ENCODE assay signal across 23 cellular contexts in the genomic region with DNA sequence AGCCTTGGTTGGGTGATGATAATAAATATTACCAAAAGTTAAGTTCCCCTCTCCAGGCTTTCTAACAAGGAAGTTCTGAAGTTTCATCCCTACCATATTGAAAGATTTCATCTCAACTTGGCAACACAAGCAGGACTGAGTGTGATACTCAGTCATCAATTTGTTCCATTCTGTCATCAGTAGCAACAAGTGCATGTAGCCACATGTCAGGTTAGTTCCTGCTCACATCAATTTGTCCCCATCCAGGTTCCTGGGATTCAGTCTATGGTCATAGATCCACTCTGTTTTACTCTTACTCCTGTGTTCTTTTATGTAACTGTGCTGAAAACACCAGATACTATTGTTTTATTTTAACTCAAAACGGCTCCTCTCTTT. TPM values are rescaled to one million over a fixed set of nuclear protein-coding genes. Genes with fewer than 3 reads are reported as not detected.
DNase-seq lines count a peak whose midpoint lies in the region; FAIRE-seq and TF ChIP-seq lines count a peak whose summit lies in the region.
"Had no signal": no experiment of that assay in that cellular context is flagged by ENCODE, and none has a peak within 500 bp of the region (broad histone marks: within the 10 kb centered on the region; RNA-seq: fewer than 3 reads in every experiment).

No MANE protein-coding gene starts in this region.

- H3K27ac ChIP-seq in HEK293 (ENCODE audit: extremely low read depth, low read depth, low read length), result no peak overlapping the region
- H3K27ac ChIP-seq in astrocyte (ENCODE audit: low read depth, low read length), result no peak overlapping the region
- H3K27ac ChIP-seq in smooth muscle cell (ENCODE audit: low read depth), result peak overlapping the region; percentile 78
- H3K27ac ChIP-seq: BLaER1, KMS-11, SJSA1 had no signal

- no peak overlapping the region for H3K4me3 ChIP-seq in HEK293 (ENCODE audit: low read depth, low read length)
- H3K4me3 ChIP-seq in astrocyte (ENCODE audit: insufficient read depth, low read depth, low read length), result no peak overlapping the region
- no peak overlapping the region for H3K4me3 ChIP-seq in smooth muscle cell
- H3K4me3 ChIP-seq: BLaER1, GM12878, GM23338, SJSA1 had no signal

- peak overlapping the region; percentile 62 for H3K4me2 ChIP-seq in astrocyte (ENCODE audit: low read length)
- H3K4me2 ChIP-seq in smooth muscle cell, result no peak overlapping the region
- H3K4me2 ChIP-seq: BLaER1, GM23338, KMS-11 had no signal

- H3K9me3 ChIP-seq in HEK293 (ENCODE audit: control insufficient read depth, insufficient read depth, low read depth, low read length) (no peaks in the 10 kb centered on the region), astrocyte (ENCODE audit: insufficient read depth, low read depth, low read length) (no peaks in the 10 kb centered on the region), smooth muscle cell (replicated peaks; ENCODE audit: low read depth) (no peaks in the 10 kb centered on the region)
- H3K9me3 ChIP-seq: BLaER1, SJSA1 had no signal

- DNase-seq in astrocyte (ENCODE audit: low read depth) (peak; percentile 61), mesothelial cell of epicardium (ENCODE audit: low spot score in 2 of 2, unreplicated experiment in 2 of 2) (no peak), smooth muscle cell (lab: John Stamatoyannopoulos, UW; ENCODE audit: unreplicated experiment) (no peak), SW 1271 (lab: John Stamatoyannopoulos, UW) (no peak)
- DNase-seq in stimulated activated naive CD4-positive, alpha-beta T cell treated with Interleukin-2 at 50 U/mL for 16 hours (lab: John Stamatoyannopoulos, UW), result no peak
- no peak for DNase-seq in stimulated activated CD4-positive, alpha-beta T cell treated with anti-CD3 and anti-CD28 coated beads, Interleukin-12 subunit alpha, Interleukin-12 subunit beta, amount 100 ng/mL, for 4 hours
- DNase-seq: ACHN; CD4-positive, alpha-beta memory T cell; DND-41; HCEC 1CT; NCI-H1105 treated with DMSO at 0.1 percent for 48 hours; NCI-H2081; NCI-H2171 treated with DMSO at 0.1 percent for 48 hours; NCI-H446; NCI-H526; OCI-M1 had no signal

- H4K20me1 ChIP-seq in astrocyte (ENCODE audit: insufficient read depth, low read length), result no peaks in the 10 kb centered on the region
- H4K20me1 ChIP-seq in smooth muscle cell (ENCODE audit: low read depth), result no peaks in the 10 kb centered on the region
- H4K20me1 ChIP-seq: BLaER1 had no signal

- H3K4me3 Mint-ChIP-seq in astrocyte (ENCODE audit: unreplicated experiment) (no peak overlapping the region), mesothelial cell of epicardium (no peak overlapping the region)
- H3K4me3 Mint-ChIP-seq: CD4-positive, alpha-beta memory T cell; GM23338 had no signal

- H3K79me2 ChIP-seq in astrocyte (ENCODE audit: insufficient read depth, low read length), result no peaks in the 10 kb centered on the region
- no peaks in the 10 kb centered on the region for H3K79me2 ChIP-seq in smooth muscle cell (ENCODE audit: low read depth)

- H3K9ac ChIP-seq in astrocyte (ENCODE audit: low read length), result no peak overlapping the region
- no peak overlapping the region for H3K9ac ChIP-seq in smooth muscle cell (ENCODE audit: low read depth)
- H3K9ac ChIP-seq: BLaER1, KMS-11 had no signal

- H3K27ac Mint-ChIP-seq in astrocyte (ENCODE audit: unreplicated experiment) (no peak overlapping the region), mesothelial cell of epicardium (peak overlapping the region; percentile 95)
- H3K27ac Mint-ChIP-seq: CD4-positive, alpha-beta memory T cell; GM23338 had no signal

- H3K36me3 ChIP-seq in HEK293 (ENCODE audit: control insufficient read depth in 2 of 2, insufficient read depth in 1 of 2, low read length in 2 of 2) (no peaks in the 10 kb centered on the region), astrocyte (ENCODE audit: insufficient read depth, low read length) (no peaks in the 10 kb centered on the region), smooth muscle cell (ENCODE audit: low read depth) (no peaks in the 10 kb centered on the region)
- H3K36me3 ChIP-seq: BLaER1, SJSA1 had no signal

- H2AFZ ChIP-seq in astrocyte (ENCODE audit: low read depth, low read length) (no peak overlapping the region), smooth muscle cell (ENCODE audit: low read depth) (no peak overlapping the region)
- H2AFZ ChIP-seq: GM23338 had no signal

- peaks cover 10% of the 10 kb centered on the region for H3K4me1 Mint-ChIP-seq in astrocyte (ENCODE audit: low read depth, unreplicated experiment)
- peaks cover 74% of the 10 kb centered on the region for H3K4me1 Mint-ChIP-seq in mesothelial cell of epicardium
- H3K4me1 Mint-ChIP-seq: CD4-positive, alpha-beta memory T cell had no signal

- no peak for TF ChIP-seq CTCF in HEK293 (tag by site-specific recombination; IDR thresholded peaks at IDR 0.05)
- no peak for TF ChIP-seq CTCF in astrocyte (IDR thresholded peaks at IDR 0.05; ENCODE audit: insufficient read depth, low read depth, low read length)
- no peak for TF ChIP-seq CTCF in mesothelial cell of epicardium (IDR thresholded peaks at IDR 0.05; ENCODE audit: unreplicated experiment)
- no peak for TF ChIP-seq CTCF in smooth muscle cell (IDR thresholded peaks at IDR 0.05; ENCODE audit: borderline replicate concordance, insufficient read depth, poor library complexity, severe bottlenecking)

- POLR2A ChIA-PET in HEK293 (lab: Yijun Ruan, JAX), result no interaction called here

- no peak for FAIRE-seq in astrocyte (lab: Jason Lieb, UNC)
- FAIRE-seq: GM12878 had no signal

- H3F3A ChIP-seq in smooth muscle cell (ENCODE audit: low read depth), result no peaks in the 10 kb centered on the region

- H3K27me3 Mint-ChIP-seq in astrocyte (ENCODE audit: low read depth, unreplicated experiment) (no peaks in the 10 kb centered on the region), mesothelial cell of epicardium (ENCODE audit: low read depth) (no peaks in the 10 kb centered on the region)

- no peaks in the 10 kb centered on the region for H3K36me3 Mint-ChIP-seq in astrocyte (ENCODE audit: low read depth, unreplicated experiment)
- no peaks in the 10 kb centered on the region for H3K36me3 Mint-ChIP-seq in mesothelial cell of epicardium
- H3K36me3 Mint-ChIP-seq: CD4-positive, alpha-beta memory T cell had no signal

- H3K9me3 Mint-ChIP-seq in astrocyte (ENCODE audit: unreplicated experiment) (no peaks in the 10 kb centered on the region), mesothelial cell of epicardium (peaks cover 4% of the 10 kb centered on the region)
- H3K9me3 Mint-ChIP-seq: CD4-positive, alpha-beta memory T cell; GM23338 had no signal

- H3K27me3 ChIP-seq in astrocyte (ENCODE audit: insufficient read depth, low read length), result no peaks in the 10 kb centered on the region
- no peaks in the 10 kb centered on the region for H3K27me3 ChIP-seq in smooth muscle cell (ENCODE audit: low read depth)
- H3K27me3 ChIP-seq: BLaER1, SJSA1 had no signal

- H3K4me1 ChIP-seq in HEK293 (ENCODE audit: control insufficient read depth, insufficient read depth, low read length) (peaks cover 8% of the 10 kb centered on the region), astrocyte (ENCODE audit: insufficient read depth, low read length) (peaks cover 12% of the 10 kb centered on the region), smooth muscle cell (ENCODE audit: low read depth) (peaks cover 10% of the 10 kb centered on the region)
- H3K4me1 ChIP-seq: SJSA1 had no signal

- CTCF ChIA-PET in HEK293 (lab: Yijun Ruan, JAX), result interaction anchor here (0.5 kb wide), 1 partner anchor 10 kb away, joined by 3 read pairs; no protein-coding TSS in a partner anchor

- WGBS in smooth muscle cell (ENCODE audit: low lambda C conversion rate), result 76% methylated on average over 1 of the region's 1 CpG

TF ChIP-seq in HEK293, 187 proteins besides CTCF, POLR2A, EP300 and RAD21:
- peak; percentile 63; the same call in 1 of the 2 replicates for TF ChIP-seq SCRT2 (tag by site-specific recombination; IDR thresholded peaks at IDR 0.05)
- no peak for TF ChIP-seq ZNF221 (tag by site-specific recombination; IDR thresholded peaks at IDR 0.05; ENCODE audit: borderline replicate concordance)
- 0 out of 2 replicates have a peak, but pooled peaks have one; percentile 27 for TF ChIP-seq ZBTB20 (tag by site-specific recombination; IDR thresholded peaks at IDR 0.05)

RNA-seq across cellular contexts. Expression of gene SMPX, which starts 22.2 kb away (rescaled TPM):
- total RNA-seq in astrocyte (not detected in 2 replicates), mesothelial cell of epicardium (2.7 to 3.5 TPM (median 3.1 TPM) in 3 replicates), smooth muscle cell (not detected in 2 replicates)
- polyA plus RNA-seq in smooth muscle cell, result 0.20 and 0.37 TPM in 2 replicates
- total RNA-seq: CD4-positive, alpha-beta memory T cell; GM12878; GM23338; IMR-90; SJSA1 had no signal
- polyA plus RNA-seq: CD4-positive, alpha-beta memory T cell; GM23338; IMR-90 had no signal
